ENCODE assay signal across 2 cellular contexts in genomic region chr2:102463160-102463559, GRCh38.
TF ChIP-seq lines count a peak whose summit lies in the region.

No MANE protein-coding gene starts in this region.

TF ChIP-seq in HepG2, 621 proteins besides CTCF, POLR2A, EP300 and RAD21:
- TF ChIP-seq USF2 (IDR thresholded peaks at IDR 0.05; ENCODE audit: low read depth, low read length) (peak; percentile 69), USF2 (CRISPR knock-in tag; IDR thresholded peaks at IDR 0.05; ENCODE audit: borderline replicate concordance) (no peak), ZBTB37 (CRISPR knock-in tag; IDR thresholded peaks at IDR 0.05) (no peak), RAD51 (IDR thresholded peaks at IDR 0.05; ENCODE audit: borderline replicate concordance) (peak; percentile 93), ZNF207 (IDR thresholded peaks at IDR 0.05; ENCODE audit: borderline replicate concordance) (0 out of 2 replicates have a peak, but pooled peaks have one; percentile 36)

TF ChIP-seq in GM12878, 131 proteins besides CTCF, POLR2A, EP300 and RAD21:
- peak; percentile 74 for TF ChIP-seq RAD51 (IDR thresholded peaks at IDR 0.05)
- no peak for TF ChIP-seq MEF2A (IDR thresholded peaks at IDR 0.05; ENCODE audit: insufficient read depth, low read depth, low read length)
